28 cellular contexts compared by ENCODE assay signal in the genomic region with DNA sequence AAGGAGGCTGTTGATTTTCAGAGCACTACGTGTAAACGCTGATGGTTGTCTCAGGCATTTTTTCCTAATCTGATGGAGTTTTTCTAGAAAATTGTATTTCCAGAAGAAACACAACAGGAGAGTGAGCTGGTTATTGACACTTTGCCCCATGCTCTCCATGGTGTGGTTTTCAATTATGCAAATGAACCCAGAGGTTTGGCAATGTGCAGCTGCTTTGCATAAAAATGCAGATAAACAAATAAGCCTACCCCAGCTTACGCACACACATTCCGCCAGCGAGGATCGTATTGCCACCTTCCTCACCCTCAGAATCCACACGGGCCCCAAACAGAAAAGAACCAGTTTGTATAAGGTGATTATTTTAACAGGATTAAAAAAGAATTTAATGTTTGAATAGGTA. TPM values are rescaled to one million over a fixed set of nuclear protein-coding genes. Genes with fewer than 3 reads are reported as not detected.
DNase-seq lines count a peak whose midpoint lies in the region; ATAC-seq and TF ChIP-seq lines count a peak whose summit lies in the region.
"Had no signal": no experiment of that assay in that cellular context is flagged by ENCODE, and none has a peak within 500 bp of the region (broad histone marks: within the 10 kb centered on the region; RNA-seq: fewer than 3 reads in every experiment).

No MANE protein-coding gene starts in this region.

- H3K27me3 ChIP-seq in H7 (ENCODE audit: control insufficient read depth, insufficient read depth, low read length) (no peaks in the 10 kb centered on the region), esophagus muscularis mucosa (no peaks in the 10 kb centered on the region)
- H3K27me3 ChIP-seq: BLaER1 had no signal

- TF ChIP-seq EP300 in esophagus muscularis mucosa (IDR thresholded peaks at IDR 0.05): no peak

- no peak for ATAC-seq in GM19395 (IDR thresholded peaks at IDR 0.05; ENCODE audit: unreplicated experiment)
- no peak for ATAC-seq in Right ventricle myocardium inferior
- ATAC-seq: CD8-positive, alpha-beta T cell; GM12878; GM23338 had no signal

- no peak overlapping the region for H3K27ac ChIP-seq in esophagus muscularis mucosa (replicated peaks in 1 of 4)
- H3K27ac ChIP-seq: BLaER1, KMS-11 had no signal

- 95% methylated on average over 7 of the region's 7 CpGs for WGBS in esophagus muscularis mucosa

- DNase-seq in H7 (peak; percentile 43), astrocyte of the cerebellum (ENCODE audit: low read depth) (peak; percentile 90), esophagus muscularis mucosa (ENCODE audit: extremely low spot score) (peak; percentile 42), posterior vena cava (ENCODE audit: low spot score) (peak; percentile 10), C1 segment of cervical spinal cord (lab: John Stamatoyannopoulos, UW) (no peak), germinal center (ENCODE audit: low spot score) (no peak), Right ventricle myocardium inferior (ENCODE audit: missing footprints) (no peak)
- DNase-seq: DMS 273 treated with DMSO at 0.1 percent for 48 hours, DMS79, EL, GDM1, HFFc6, MM.1S, NCI-H1417, NCI-H1694, NCI-H2029 treated with DMSO at 0.1 percent for 48 hours, NCI-H446 treated with DMSO at 0.1 percent for 48 hours, NCI-H69, RPMI8226, SHP77 had no signal

- H3K9me3 ChIP-seq in esophagus muscularis mucosa: no peaks in the 10 kb centered on the region
- H3K9me3 ChIP-seq: HAP-1 had no signal

- in situ Hi-C loops in astrocyte of the cerebellum (cut with HindIII; ENCODE audit: low sequenced_read_pairs): loop anchor here (5.0 kb wide), 2 partner anchors 57 to 83 kb away; no protein-coding TSS in a partner anchor

- TF ChIP-seq CTCF in astrocyte of the cerebellum (IDR thresholded peaks at IDR 0.05; ENCODE audit: low read depth, low read length, missing control alignments) (no peak), esophagus muscularis mucosa (IDR thresholded peaks at IDR 0.05) (no peak)

- no peak for TF ChIP-seq POLR2A in esophagus muscularis mucosa (IDR thresholded peaks at IDR 0.05; ENCODE audit: low read depth)

- no peak overlapping the region for H3K4me3 ChIP-seq in H7 (ENCODE audit: insufficient read depth, low read depth, low read length)
- H3K4me3 ChIP-seq in astrocyte of the cerebellum (ENCODE audit: low read depth, low read length): no peak overlapping the region
- no peak overlapping the region for H3K4me3 ChIP-seq in esophagus muscularis mucosa
- H3K4me3 ChIP-seq: BLaER1, GM12878, GM23338, HAP-1 had no signal

- H3K4me1 ChIP-seq in esophagus muscularis mucosa: no peaks in the 10 kb centered on the region
- H3K4me1 ChIP-seq: BLaER1, HAP-1 had no signal

- intact Hi-C loops in esophagus muscularis mucosa (cut with DNase I) (no loop called here), posterior vena cava (cut with DNase I) (no loop called here), Right ventricle myocardium inferior (cut with DNase I) (no loop called here)

- H3K36me3 ChIP-seq in H7 (replicated peaks; ENCODE audit: control insufficient read depth, insufficient read depth, low read length) (no peaks in the 10 kb centered on the region), esophagus muscularis mucosa (no peaks in the 10 kb centered on the region)
- H3K36me3 ChIP-seq: BLaER1, HAP-1 had no signal

RNA-seq across cellular contexts. Expression of gene FRMD1, which starts 45.1 kb away (rescaled TPM):
- 0.11 TPM in 1 of 2 replicates, not detected in the other for total RNA-seq in H7 (2014; rRNA removed; shearing (Covaris generic))
- total RNA-seq in esophagus muscularis mucosa: under 1 TPM in 1 of 4 donors, not detected in 3; 0.17 TPM
- under 1 TPM in 1 of 2 donors, not detected in 1; 0.14 TPM for total RNA-seq in posterior vena cava
- total RNA-seq in Right ventricle myocardium inferior: 0.41 TPM
- total RNA-seq: A172; CD8-positive, alpha-beta T cell; GM12878; HFFc6 had no signal

Comparison
In these comparisons a context has a peak if more than half of its experiments do, and no peak if none do; other contexts are left out.
1. DNase-seq: peak in H7 (single experiment), astrocyte of the cerebellum (single experiment), esophagus muscularis mucosa (single experiment) and posterior vena cava (single experiment); none in C1 segment of cervical spinal cord (0 of 14), germinal center (single experiment) and Right ventricle myocardium inferior (single experiment).